Comparison of ENCODE assay signal across 25 cellular contexts in the genomic region with DNA sequence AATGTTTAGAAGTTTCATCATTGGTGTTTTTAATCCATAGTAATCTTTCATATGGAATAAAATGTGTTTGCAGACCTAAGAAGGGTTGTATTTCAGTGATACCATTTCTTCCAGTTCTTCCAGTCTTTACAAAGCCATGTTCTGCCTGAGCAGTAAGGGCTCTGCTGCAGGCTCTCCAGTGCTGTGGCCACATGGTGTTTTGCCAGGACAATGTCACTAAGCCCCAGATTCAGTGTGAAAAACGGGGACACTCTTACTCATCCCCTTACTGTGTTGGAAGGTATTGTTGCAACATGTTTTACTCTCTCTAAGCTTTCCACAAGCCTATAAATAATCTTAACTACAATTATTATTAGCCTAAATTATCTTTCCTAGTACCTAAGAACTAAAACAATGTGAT.
DNase-seq lines count a peak whose midpoint lies in the region; ATAC-seq, FAIRE-seq and TF ChIP-seq lines count a peak whose summit lies in the region.
"Had no signal": no experiment of that assay in that cellular context is flagged by ENCODE, and none has a peak within 500 bp of the region (broad histone marks: within the 10 kb centered on the region; RNA-seq: fewer than 3 reads in every experiment).

No MANE protein-coding gene starts in this region.

- no peak overlapping the region for H4K8ac ChIP-seq in H1 (ENCODE audit: extremely low read depth, insufficient read depth, low read length)

- H2BK15ac ChIP-seq in H1 (ENCODE audit: low read length): no peak overlapping the region

- WGBS in H1 (ENCODE audit: extremely low coverage in 1 of 2, insufficient coverage in 1 of 2, insufficient read length in 1 of 2, insufficient replicate concordance in 2 of 2, low coverage in 1 of 2, low lambda C conversion rate in 2 of 2, missing lambda C conversion rate in 1 of 2), 2 experiments: 90% methylated on average over 1 of the region's 1 CpG; no CpG with 5 or more reads in 1 of the 2 experiments

- peak; percentile 56 for DNase-seq in DMS53 (lab: John Stamatoyannopoulos, UW)
- no peak for DNase-seq in DMS53 treated with DMSO at 0.1 percent for 48 hours (lab: John Stamatoyannopoulos, UW; ENCODE audit: unreplicated experiment)
- DNase-seq in BE2C: peak; percentile 3
- no peak for DNase-seq in H1 (ENCODE audit: low read depth in 1 of 2, low spot score in 2 of 2)
- no peak for DNase-seq in activated CD4-positive, alpha-beta T cell treated with anti-CD3 and anti-CD28 coated beads for 36 hours
- DNase-seq in NCI-H82 (lab: John Stamatoyannopoulos, UW): no peak
- DNase-seq: AML-193; CD4-positive, alpha-beta memory T cell; DMS153; DND-41; EL; GM23248; H7; HFFc6; IMR-90 had no signal

- H3K23ac ChIP-seq in H1 (ENCODE audit: insufficient read length): no peak overlapping the region

- H3K9me3 Mint-ChIP-seq in activated CD4-positive, alpha-beta T cell treated with anti-CD3 and anti-CD28 coated beads for 36 hours (ENCODE audit: low read depth): peaks cover 5% of the 10 kb centered on the region

- POLR2A ChIA-PET in H1 (lab: Charles Lee; ENCODE audit: partially characterized antibody): no interaction called here
- POLR2A ChIA-PET in activated CD4-positive, alpha-beta T cell treated with anti-CD3 and anti-CD28 coated beads for 36 hours (lab: Charles Lee): no interaction called here

- no peak overlapping the region for H3K4ac ChIP-seq in H1 (replicated peaks; ENCODE audit: insufficient read length, low read depth, low read length)

- H3K27me3 ChIP-seq in BE2C (no peaks in the 10 kb centered on the region), OCI-LY3 (ENCODE audit: low read depth, low read length) (no peaks in the 10 kb centered on the region), H1 (replicated peaks in 1 of 4; ENCODE audit: control insufficient read depth in 3 of 4, extremely low read depth in 1 of 4, insufficient read depth in 3 of 4, low read length in 3 of 4) (no peaks in the 10 kb centered on the region)
- H3K27me3 ChIP-seq: BLaER1 had no signal

- CTCF ChIA-PET in H1 (lab: Charles Lee; ENCODE audit: partially characterized antibody): interaction anchor here (1.3 kb wide), 2 partner anchors 12 to 16 kb away, joined by 3 to 6 read pairs; no protein-coding TSS in a partner anchor
- CTCF ChIA-PET in activated CD4-positive, alpha-beta T cell treated with anti-CD3 and anti-CD28 coated beads for 36 hours (lab: Charles Lee): no interaction called here

- H3K9ac ChIP-seq in OCI-LY3 (ENCODE audit: low read length): no peak overlapping the region
- no peak overlapping the region for H3K9ac ChIP-seq in H1 (replicated peaks in 1 of 4; ENCODE audit: extremely low read depth in 1 of 4, low read depth in 3 of 4, low read length in 3 of 4)
- H3K9ac ChIP-seq: BLaER1, GM23248 had no signal

- no peak overlapping the region for H2BK120ac ChIP-seq in H1 (replicated peaks; ENCODE audit: low read depth, low read length)

- H3K18ac ChIP-seq in H1 (ENCODE audit: extremely low read depth, low read length): no peak overlapping the region

- no peaks in the 10 kb centered on the region for H3K4me1 Mint-ChIP-seq in activated CD4-positive, alpha-beta T cell treated with anti-CD3 and anti-CD28 coated beads for 36 hours
- H3K4me1 Mint-ChIP-seq: CD14-positive monocyte; CD4-positive, alpha-beta memory T cell had no signal

- H4K91ac ChIP-seq in H1 (replicated peaks; ENCODE audit: insufficient read length, low read length): no peak overlapping the region

- 0 out of 2 replicates have a peak, but pooled peaks cover 3% of the 10 kb centered on the region for H3K4me1 ChIP-seq in BE2C
- H3K4me1 ChIP-seq in OCI-LY3 (ENCODE audit: low read length): no peaks in the 10 kb centered on the region
- no peaks in the 10 kb centered on the region for H3K4me1 ChIP-seq in H1 (replicated peaks in 1 of 4; ENCODE audit: control insufficient read depth in 3 of 4, insufficient read depth in 4 of 4, low read length in 3 of 4)
- H3K4me1 ChIP-seq: A549, BLaER1 had no signal

- no peak overlapping the region for H2BK12ac ChIP-seq in H1 (ENCODE audit: low read depth, low read length)

- H3K4me3 ChIP-seq in BE2C (ENCODE audit: low read depth, low read length) (no peak overlapping the region), OCI-LY3 (ENCODE audit: low read length) (no peak overlapping the region), H1 (ENCODE audit: extremely low read depth in 1 of 4, insufficient read depth in 2 of 4, low read depth in 3 of 4, low read length in 4 of 4) (no peak overlapping the region)
- H3K4me3 ChIP-seq: A549, BLaER1, GM12878, GM23248 had no signal

- no peak overlapping the region for H2AK5ac ChIP-seq in H1 (ENCODE audit: low read depth, low read length)

- no peaks in the 10 kb centered on the region for H3K36me3 Mint-ChIP-seq in activated CD4-positive, alpha-beta T cell treated with anti-CD3 and anti-CD28 coated beads for 36 hours (ENCODE audit: low read depth)
- H3K36me3 Mint-ChIP-seq: CD14-positive monocyte; CD4-positive, alpha-beta memory T cell had no signal

- H3K27me3 Mint-ChIP-seq in activated CD4-positive, alpha-beta T cell treated with anti-CD3 and anti-CD28 coated beads for 36 hours: no peaks in the 10 kb centered on the region
- H3K27me3 Mint-ChIP-seq: CD4-positive, alpha-beta memory T cell had no signal

- TF ChIP-seq POLR2A in H1 (IDR thresholded peaks at IDR 0.05; ENCODE audit: control extremely low read depth in 1 of 2, low read depth in 2 of 2, low read length in 2 of 2): no peak

- H2BK20ac ChIP-seq in H1 (ENCODE audit: low read length): no peak overlapping the region

- no peak overlapping the region for H3K27ac Mint-ChIP-seq in activated CD4-positive, alpha-beta T cell treated with anti-CD3 and anti-CD28 coated beads for 36 hours
- H3K27ac Mint-ChIP-seq: CD14-positive monocyte; CD4-positive, alpha-beta memory T cell; HFFc6 had no signal

- H3K9me3 ChIP-seq in BE2C (no peaks in the 10 kb centered on the region), OCI-LY3 (ENCODE audit: insufficient read depth, low read length) (no peaks in the 10 kb centered on the region), H1 (ENCODE audit: insufficient read depth in 2 of 2, low read depth in 1 of 2, low read length in 1 of 2) (no peaks in the 10 kb centered on the region)
- H3K9me3 ChIP-seq: A549, BLaER1 had no signal

- H3K56ac ChIP-seq in H1 (replicated peaks; ENCODE audit: insufficient read length, low read depth, low read length): no peak overlapping the region

- no peaks in the 10 kb centered on the region for H3K36me3 ChIP-seq in BE2C
- H3K36me3 ChIP-seq in OCI-LY3 (replicated peaks; ENCODE audit: low read depth, low read length): no peaks in the 10 kb centered on the region
- H3K36me3 ChIP-seq in H1 (ENCODE audit: control insufficient read depth in 2 of 4, insufficient read depth in 4 of 4, low read length in 3 of 4): no peaks in the 10 kb centered on the region
- H3K36me3 ChIP-seq: BLaER1 had no signal

- H3K4me2 ChIP-seq in OCI-LY3 (ENCODE audit: low read length) (no peak overlapping the region), H1 (ENCODE audit: insufficient read depth in 1 of 2, low read depth in 2 of 2, low read length in 2 of 2) (no peak overlapping the region)
- H3K4me2 ChIP-seq: A549, BLaER1 had no signal

- no peak for FAIRE-seq in H1 (lab: Jason Lieb, UNC)
- FAIRE-seq: A549, GM12878, GM19239, HTR-8/SVneo had no signal

- no peak overlapping the region for H3K14ac ChIP-seq in H1 (ENCODE audit: insufficient read length)

- H4K20me1 ChIP-seq in OCI-LY3 (ENCODE audit: insufficient read depth, low read length) (no peaks in the 10 kb centered on the region), H1 (replicated peaks in 1 of 2; ENCODE audit: control insufficient read depth in 1 of 2, insufficient read depth in 2 of 2, low read length in 2 of 2) (no peaks in the 10 kb centered on the region)
- H4K20me1 ChIP-seq: BLaER1 had no signal

- no peak overlapping the region for H3K27ac ChIP-seq in OCI-LY3 (ENCODE audit: low read length)
- H3K27ac ChIP-seq in H1 (ENCODE audit: low read depth, low read length): no peak overlapping the region
- H3K27ac ChIP-seq: 22Rv1, A549, BLaER1, GM23248 had no signal

- no peak for TF ChIP-seq RAD21 in H1 (IDR thresholded peaks at IDR 0.05 in 1 of 2, conservative IDR thresholded peaks at IDR 0.05 in 1 of 2; ENCODE audit: low read depth in 2 of 2, low read length in 2 of 2)

- no peaks in the 10 kb centered on the region for H3K79me2 ChIP-seq in OCI-LY3 (ENCODE audit: low read length)
- no peaks in the 10 kb centered on the region for H3K79me2 ChIP-seq in H1 (ENCODE audit: control insufficient read depth in 1 of 2, insufficient read depth in 2 of 2, low read length in 2 of 2)

- H3K23me2 ChIP-seq in H1 (ENCODE audit: low read depth, low read length): no peaks in the 10 kb centered on the region

- no peak for TF ChIP-seq CTCF in BE2C (IDR thresholded peaks at IDR 0.05; ENCODE audit: low read depth, low read length)
- no peak for TF ChIP-seq CTCF in OCI-LY3 (IDR thresholded peaks at IDR 0.05; ENCODE audit: low read depth, low read length)
- no peak for TF ChIP-seq CTCF in H1 (IDR thresholded peaks at IDR 0.05; ENCODE audit: control extremely low read depth in 1 of 3, insufficient read depth in 1 of 3, low read depth in 1 of 3, low read length in 3 of 3)

- H2BK5ac ChIP-seq in H1 (ENCODE audit: low read depth, low read length): no peak overlapping the region

- no peaks in the 10 kb centered on the region for H3K79me1 ChIP-seq in H1 (ENCODE audit: low read depth, low read length)

- 0 out of 2 replicates have a peak overlapping the region, but pooled peaks have one; percentile 2 for H2AFZ ChIP-seq in OCI-LY3 (ENCODE audit: low read depth, low read length)
- peak overlapping the region; percentile 62; the same call in 1 of the 2 replicates for H2AFZ ChIP-seq in H1 (ENCODE audit: low read length)
- H2AFZ ChIP-seq: GM23248 had no signal

- no peak for ATAC-seq in activated CD4-positive, alpha-beta T cell treated with anti-CD3 and anti-CD28 coated beads for 36 hours
- no peak for ATAC-seq in HG03565 (IDR thresholded peaks at IDR 0.05; ENCODE audit: unreplicated experiment)
- ATAC-seq: A549, GM12878, HCT116 had no signal

- no peak for TF ChIP-seq EP300 in H1 (IDR thresholded peaks at IDR 0.05; ENCODE audit: borderline replicate concordance in 1 of 2, low read depth in 2 of 2, low read length in 2 of 2)

- H4K5ac ChIP-seq in H1 (ENCODE audit: insufficient read length, low read depth, low read length): no peak overlapping the region

- intact Hi-C loops in activated CD4-positive, alpha-beta T cell treated with anti-CD3 and anti-CD28 coated beads for 36 hours (cut with DNase I, micrococcal nuclease): no loop called here

- H3K4me3 Mint-ChIP-seq in activated CD4-positive, alpha-beta T cell treated with anti-CD3 and anti-CD28 coated beads for 36 hours: no peak overlapping the region
- H3K4me3 Mint-ChIP-seq: CD14-positive monocyte; CD4-positive, alpha-beta memory T cell; HFFc6 had no signal

TF ChIP-seq in H1, 55 proteins besides CTCF, POLR2A, EP300 and RAD21 (continues in another document):
- TF ChIP-seq CHD2 (IDR thresholded peaks at IDR 0.05; ENCODE audit: low read length): no peak
- TF ChIP-seq, protein P1, sequence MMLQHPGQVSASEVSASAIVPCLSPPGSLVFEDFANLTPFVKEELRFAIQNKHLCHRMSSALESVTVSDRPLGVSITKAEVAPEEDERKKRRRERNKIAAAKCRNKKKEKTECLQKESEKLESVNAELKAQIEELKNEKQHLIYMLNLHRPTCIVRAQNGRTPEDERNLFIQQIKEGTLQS (IDR thresholded peaks at IDR 0.05; ENCODE audit: insufficient read depth, low read depth, low read length): no peak
- no peak for TF ChIP-seq EGR1 (IDR thresholded peaks at IDR 0.05; ENCODE audit: borderline replicate concordance, low read depth, low read length)

Comparison
In these comparisons a context has a peak if more than half of its experiments do, and no peak if none do; other contexts are left out.
1. DNase-seq: peak in DMS53 (single experiment) and BE2C (single experiment); none in DMS53 treated with DMSO at 0.1 percent for 48 hours (single experiment), H1 (0 of 2), activated CD4-positive, alpha-beta T cell treated with anti-CD3 and anti-CD28 coated beads for 36 hours (single experiment) and NCI-H82 (single experiment).